ENCODE assay signal across 15 cellular contexts in the genomic region with DNA sequence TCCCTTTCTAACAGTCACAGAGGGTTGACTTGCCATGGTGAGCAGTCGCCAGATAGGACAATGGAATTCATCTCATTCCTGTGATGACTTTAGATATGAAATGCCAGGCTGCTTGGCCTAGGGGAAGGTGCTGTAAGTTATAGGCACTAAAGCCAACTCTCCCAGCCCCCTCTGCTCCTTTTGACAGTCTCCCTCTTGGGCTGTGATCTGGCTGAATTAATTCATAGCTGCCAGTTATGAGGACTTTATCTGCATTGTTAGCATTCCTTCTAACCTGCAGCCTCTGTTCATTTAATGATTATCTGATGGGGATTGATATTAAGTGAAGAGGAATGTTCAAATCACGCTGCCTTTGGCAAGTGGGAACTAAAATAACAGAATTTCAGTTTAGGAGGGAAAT.
A peak's percentile ranks its signal among the peaks of the same experiment; 100 is the strongest.
DNase-seq lines count a peak whose midpoint lies in the region; ATAC-seq, FAIRE-seq and TF ChIP-seq lines count a peak whose summit lies in the region.
"Had no signal": no experiment of that assay in that cellular context is flagged by ENCODE, and none has a peak within 500 bp of the region (broad histone marks: within the 10 kb centered on the region; RNA-seq: fewer than 3 reads in every experiment).

No MANE protein-coding gene starts in this region.

- no peak overlapping the region for H3K4me3 ChIP-seq in pancreas
- no peak overlapping the region for H3K4me3 ChIP-seq in lower leg skin (ENCODE audit: low read depth, poor library complexity, severe bottlenecking)
- H3K4me3 ChIP-seq: gastrocnemius medialis, neural progenitor cell, uterus had no signal

- peak; percentile 29 for DNase-seq in EL
- DNase-seq in RCC 7860 (ENCODE audit: low spot score), result peak; percentile 82
- DNase-seq in glomerular visceral epithelial cell (ENCODE audit: extremely low spot score), result peak; percentile 88
- DNase-seq in pancreas, result peak in 1 of 6 donors; percentile 31
- DNase-seq in retina, result no peak
- DNase-seq in hepatic stellate cell (ENCODE audit: low spot score), result no peak
- DNase-seq in lower leg skin (ENCODE audit: low spot score in 2 of 2), result no peak
- DNase-seq: gastrocnemius medialis, NCI-H1930, T-helper 9 cell, uterus had no signal

- H3K36me3 ChIP-seq in pancreas, result no peaks in the 10 kb centered on the region
- H3K36me3 ChIP-seq: gastrocnemius medialis, neural progenitor cell, uterus had no signal

- peak in 3 of 4 donors; percentile 46 to 72 (median 58) for ATAC-seq in pancreas
- no peak for ATAC-seq in GM21786 (IDR thresholded peaks at IDR 0.05; ENCODE audit: unreplicated experiment)
- ATAC-seq: activated CD4-positive, CD25-positive, alpha-beta regulatory T cell treated with anti-CD3 and anti-CD28 coated beads, Interleukin-2, amount 50 U/mL, for 24 hours had no signal

- H3K4me1 ChIP-seq in pancreas, result peaks cover 0 to 4% (median 0%) of the 10 kb centered on the region in 3 donors
- H3K4me1 ChIP-seq: uterus had no signal

- TF ChIP-seq CTCF in pancreas (IDR thresholded peaks at IDR 0.05) (no peak), lower leg skin (IDR thresholded peaks at IDR 0.05) (no peak)

- WGBS in pancreas, 2 donors, result 61 to 66% methylated on average over 2 of the region's 2 CpGs
- 87 to 94% methylated on average over 2 of the region's 2 CpGs for WGBS in lower leg skin, 2 donors

- FAIRE-seq in RCC 7860 (lab: Jason Lieb, UNC) (peak; percentile 88), pancreas (lab: Jason Lieb, UNC) (no peak)
- FAIRE-seq: colon had no signal

- H3K27me3 ChIP-seq in pancreas, result no peaks in the 10 kb centered on the region
- H3K27me3 ChIP-seq: gastrocnemius medialis, neural progenitor cell, uterus had no signal

- no peak for TF ChIP-seq POLR2A in lower leg skin (IDR thresholded peaks at IDR 0.05)

- H3K9me3 ChIP-seq in pancreas, result no peaks in the 10 kb centered on the region
- H3K9me3 ChIP-seq: gastrocnemius medialis, uterus had no signal

- no peak overlapping the region for H3K27ac ChIP-seq in pancreas
- H3K27ac ChIP-seq: gastrocnemius medialis, neural progenitor cell, uterus had no signal

- intact Hi-C loops in pancreas (cut with DNase I) (no loop called here), lower leg skin (cut with DNase I; ENCODE audit: low total_unique reads) (no loop called here)

Comparison
In these comparisons a context has a peak if more than half of its experiments do, and no peak if none do; other contexts are left out.
1. DNase-seq: peak in EL (single experiment), RCC 7860 (single experiment) and glomerular visceral epithelial cell (single experiment); none in retina (single experiment), hepatic stellate cell (single experiment) and lower leg skin (0 of 2).